In the genomic region with DNA sequence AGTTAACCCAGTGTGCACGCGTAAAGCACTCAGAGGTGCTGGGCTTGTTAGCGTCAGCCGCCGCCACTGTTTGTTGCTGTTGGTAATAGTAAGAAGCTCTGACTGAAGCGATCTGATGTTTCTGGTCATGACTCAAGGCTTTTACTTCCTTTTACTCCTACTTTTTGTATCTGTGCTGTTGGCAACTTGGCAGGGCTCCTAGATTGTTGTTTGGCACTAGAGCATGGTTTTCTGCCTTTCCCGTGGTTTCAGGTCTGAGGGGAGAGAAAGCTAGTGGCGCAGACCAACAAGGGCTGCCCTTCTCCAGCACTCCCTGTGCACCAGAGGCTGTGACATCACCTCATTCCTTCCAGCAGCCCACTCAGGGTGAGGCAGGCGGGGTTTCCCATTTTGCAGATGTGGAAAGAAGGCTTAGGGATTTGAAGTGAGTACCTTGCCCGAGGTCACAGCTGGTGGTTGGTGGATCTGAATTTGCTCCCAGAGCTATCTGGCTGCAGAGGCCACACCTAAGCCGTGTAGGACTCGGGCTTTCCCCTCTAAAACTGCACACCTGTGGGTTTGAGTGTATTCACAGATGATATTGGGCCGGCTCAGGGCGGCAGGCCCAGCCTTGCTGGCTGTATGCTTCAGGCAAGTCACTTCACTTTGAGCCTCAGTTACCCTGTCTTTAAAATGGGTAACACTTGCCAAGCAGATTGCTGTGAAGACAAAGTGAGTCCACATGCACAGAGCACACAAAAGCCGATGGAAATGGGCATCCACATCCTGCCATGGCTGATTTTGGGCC, we compare ENCODE assay signal across 8 cellular contexts. TPM values are rescaled to one million over a fixed set of nuclear protein-coding genes. Genes with fewer than 3 reads are reported as not detected.
DNase-seq lines count a peak whose midpoint lies in the region; ATAC-seq and TF ChIP-seq lines count a peak whose summit lies in the region.

No MANE protein-coding gene starts in this region.

- H3K27ac ChIP-seq in upper lobe of right lung: no peak overlapping the region

- H3K4me3 ChIP-seq in upper lobe of right lung: no peak overlapping the region

- peak overlapping the region; percentile 83 for H3K27ac Mint-ChIP-seq in stimulated activated naive CD8-positive, alpha-beta T cell treated with anti-CD3 and anti-CD28 coated beads, Interleukin-15, Interleukin-2, amounts not matched to agents 100 ng/mL and 50 ng/mL, for 24 hours

- DNase-seq in stimulated activated naive CD8-positive, alpha-beta T cell treated with anti-CD3 and anti-CD28 coated beads, Interleukin-15, Interleukin-2, amounts not matched to agents 100 U/mL and 50 U/mL, for 24 hours: no peak
- DNase-seq in amniotic epithelial cell (ENCODE audit: low read depth) (peak; percentile 95), kidney glomerular epithelial cell (lab: John Stamatoyannopoulos, UW) (peak; percentile 93), upper lobe of right lung (no peak)

- H3K4me1 Mint-ChIP-seq in stimulated activated naive CD8-positive, alpha-beta T cell treated with anti-CD3 and anti-CD28 coated beads, Interleukin-15, Interleukin-2, amounts not matched to agents 100 ng/mL and 50 ng/mL, for 24 hours (ENCODE audit: low read depth): peaks cover 59% of the 10 kb centered on the region

- no peaks in the 10 kb centered on the region for H3K27me3 ChIP-seq in upper lobe of right lung

- no peak overlapping the region for H3K4me3 Mint-ChIP-seq in stimulated activated naive CD8-positive, alpha-beta T cell treated with anti-CD3 and anti-CD28 coated beads, Interleukin-15, Interleukin-2, amounts not matched to agents 100 ng/mL and 50 ng/mL, for 24 hours

- no peaks in the 10 kb centered on the region for H3K9me3 ChIP-seq in upper lobe of right lung

- H3K36me3 ChIP-seq in upper lobe of right lung: peaks cover 23% of the 10 kb centered on the region

- intact Hi-C loops in upper lobe of right lung (cut with DNase I): no loop called here

- H3K36me3 Mint-ChIP-seq in stimulated activated naive CD8-positive, alpha-beta T cell treated with anti-CD3 and anti-CD28 coated beads, Interleukin-15, Interleukin-2, amounts not matched to agents 100 ng/mL and 50 ng/mL, for 24 hours (ENCODE audit: low read depth): peaks cover 30% of the 10 kb centered on the region

- peaks cover 31% of the 10 kb centered on the region for H3K4me1 ChIP-seq in upper lobe of right lung

- no peak for TF ChIP-seq CTCF in upper lobe of right lung (IDR thresholded peaks at IDR 0.05)

- H3K27me3 Mint-ChIP-seq in stimulated activated naive CD8-positive, alpha-beta T cell treated with anti-CD3 and anti-CD28 coated beads, Interleukin-15, Interleukin-2, amounts not matched to agents 100 ng/mL and 50 ng/mL, for 24 hours: no peaks in the 10 kb centered on the region

- H3K9me3 Mint-ChIP-seq in stimulated activated naive CD8-positive, alpha-beta T cell treated with anti-CD3 and anti-CD28 coated beads, Interleukin-15, Interleukin-2, amounts not matched to agents 100 ng/mL and 50 ng/mL, for 24 hours: no peaks in the 10 kb centered on the region

- ATAC-seq in stimulated activated naive CD8-positive, alpha-beta T cell treated with anti-CD3 and anti-CD28 coated beads, Interleukin-15, Interleukin-2, amounts not matched to agents 100 U/mL and 50 U/mL, for 24 hours: no peak
- ATAC-seq in HG02973 (IDR thresholded peaks at IDR 0.05; ENCODE audit: unreplicated experiment): no peak
- no peak for ATAC-seq in GM18858 (IDR thresholded peaks at IDR 0.05; ENCODE audit: unreplicated experiment)
- ATAC-seq in upper lobe of right lung: no peak
- ATAC-seq in GM19328 (IDR thresholded peaks at IDR 0.05; ENCODE audit: unreplicated experiment): no peak

RNA-seq across cellular contexts. Expression of a gene that starts 51.2 kb away (rescaled TPM):
- total RNA-seq in upper lobe of right lung: 23.2 TPM

Comparison
In these comparisons a context has a peak if more than half of its experiments do, and no peak if none do; other contexts are left out.
1. DNase-seq: peak in amniotic epithelial cell (single experiment) and kidney glomerular epithelial cell (single experiment); none in stimulated activated naive CD8-positive, alpha-beta T cell treated with anti-CD3 and anti-CD28 coated beads, Interleukin-15, Interleukin-2, amounts not matched to agents 100 U/mL and 50 U/mL, for 24 hours (single experiment) and upper lobe of right lung (single experiment).